9 cellular contexts compared by ENCODE assay signal in genomic region chr13:97856001-97856675, GRCh38.
DNase-seq lines count a peak whose midpoint lies in the region; ATAC-seq, FAIRE-seq and TF ChIP-seq lines count a peak whose summit lies in the region.
"Had no signal": no experiment of that assay in that cellular context is flagged by ENCODE, and none has a peak within 500 bp of the region (broad histone marks: within the 10 kb centered on the region; RNA-seq: fewer than 3 reads in every experiment).

No MANE protein-coding gene starts in this region.

- ATAC-seq in GM18867 (IDR thresholded peaks at IDR 0.05; ENCODE audit: unreplicated experiment): peak; percentile 50
- ATAC-seq in HG03439 (IDR thresholded peaks at IDR 0.05; ENCODE audit: unreplicated experiment): peak; percentile 54
- peak; percentile 30 to 75 (median 54) for ATAC-seq in psoas muscle

- DNase-seq in glutamatergic neuron (peak; percentile 41), psoas muscle (peak; percentile 46 to 80), HTR-8/SVneo (ENCODE audit: insufficient read length, low spot score) (no peak), SW480 (ENCODE audit: low spot score) (no peak), putamen (ENCODE audit: low spot score) (no peak), OCI-M2 (lab: John Stamatoyannopoulos, UW; ENCODE audit: unreplicated experiment) (no peak)
- DNase-seq: NCI-H510A had no signal

- 56 to 68% (median 63%) methylated on average over 9 of the region's 9 CpGs for WGBS in psoas muscle, 3 donors

- peaks cover 4% of the 10 kb centered on the region for H3K9me3 Mint-ChIP-seq in glutamatergic neuron (ENCODE audit: unreplicated experiment)

- H3K4me3 Mint-ChIP-seq in glutamatergic neuron (ENCODE audit: unreplicated experiment): peak overlapping the region; percentile 6

- peaks cover 2% of the 10 kb centered on the region for H3K27me3 Mint-ChIP-seq in glutamatergic neuron (ENCODE audit: unreplicated experiment)

- TF ChIP-seq CTCF in glutamatergic neuron (IDR thresholded peaks at IDR 0.05; ENCODE audit: partially characterized antibody, unreplicated experiment): no peak
- TF ChIP-seq CTCF in psoas muscle (IDR thresholded peaks at IDR 0.05): no peak

- no peak overlapping the region for H3K27ac Mint-ChIP-seq in glutamatergic neuron (ENCODE audit: unreplicated experiment)

- peaks cover 6% of the 10 kb centered on the region for H3K4me1 Mint-ChIP-seq in glutamatergic neuron (ENCODE audit: low read depth, unreplicated experiment)

- no peak for FAIRE-seq in HTR-8/SVneo (lab: Jason Lieb, UNC)

- no peaks in the 10 kb centered on the region for H3K27me3 ChIP-seq in psoas muscle (ENCODE audit: insufficient read depth in 3 of 3, low read length in 2 of 3)

- H3K36me3 ChIP-seq in psoas muscle (ENCODE audit: insufficient read depth in 1 of 2, low read depth in 1 of 2): no peaks in the 10 kb centered on the region

- H3K9me3 ChIP-seq in psoas muscle: no peaks in the 10 kb centered on the region

- no peak overlapping the region for H3K4me3 ChIP-seq in psoas muscle

- H3K27ac ChIP-seq in psoas muscle: no peak overlapping the region

- H3K36me3 Mint-ChIP-seq in glutamatergic neuron (ENCODE audit: unreplicated experiment): no peaks in the 10 kb centered on the region

- intact Hi-C loops in psoas muscle (cut with DNase I): loop anchor here (5.0 to 10.0 kb wide), 3 partner anchors 51 to 819 kb away; no protein-coding TSS in a partner anchor

- H3K4me1 ChIP-seq in psoas muscle: no peaks in the 10 kb centered on the region

Comparison
In these comparisons a context has a peak if more than half of its experiments do, and no peak if none do; other contexts are left out.
1. DNase-seq: peak in glutamatergic neuron (single experiment) and psoas muscle (2 of 2); none in HTR-8/SVneo (single experiment), SW480 (single experiment), putamen (single experiment) and OCI-M2 (single experiment).
2. Peak in every context shown above with its lines, with median percentiles within 50 percentile points of each other: ATAC-seq.